23 cellular contexts compared by ENCODE assay signal in genomic region chr11:71608272-71608671, GRCh38. TPM values are rescaled to one million over a fixed set of nuclear protein-coding genes. Genes with fewer than 3 reads are reported as not detected.
"Had no signal": no experiment of that assay in that cellular context is flagged by ENCODE, and none has a peak within 500 bp of the region (broad histone marks: within the 10 kb centered on the region; RNA-seq: fewer than 3 reads in every experiment).

No MANE protein-coding gene starts in this region.

RNA-seq across cellular contexts. Expression of gene KRTAP5-11, which starts 25.6 kb away (rescaled TPM):
- total RNA-seq: heart right ventricle; kidney epithelial cell; left ventricle myocardium inferior; lung; mesenteric fat pad; mucosa of descending colon; myocyte; naive thymus-derived CD4-positive, alpha-beta T cell; natural killer cell treated with Interleukin-12 subunit alpha and Interleukin-12 subunit beta and Interleukin-15 and Interleukin-18, amount 100 ng/mL, for 72 hours; osteoblast; pancreas; posterior vena cava; psoas muscle; sigmoid colon; spleen; testis; thyroid gland; transverse colon; upper lobe of left lung; urinary bladder; vagina had no signal
- polyA plus RNA-seq: heart right ventricle; lung; naive thymus-derived CD4-positive, alpha-beta T cell; neural cell; psoas muscle; sigmoid colon; small intestine; spleen; urinary bladder had no signal

RNA-seq across cellular contexts. Expression of gene KRTAP5-10, which starts 42.9 kb away (rescaled TPM):
- total RNA-seq: heart right ventricle; kidney epithelial cell; left ventricle myocardium inferior; lung; mesenteric fat pad; myocyte; naive thymus-derived CD4-positive, alpha-beta T cell; natural killer cell treated with Interleukin-12 subunit alpha and Interleukin-12 subunit beta and Interleukin-15 and Interleukin-18, amount 100 ng/mL, for 72 hours; posterior vena cava; psoas muscle; sigmoid colon; testis; thyroid gland; urinary bladder; vagina had no signal
- polyA plus RNA-seq: heart right ventricle; naive thymus-derived CD4-positive, alpha-beta T cell; neural cell; psoas muscle had no signal
